In genomic region chr15:72464251-72464650, GRCh38 we compare ENCODE assay signal across 20 cellular contexts.
"Had no signal": no experiment of that assay in that cellular context is flagged by ENCODE, and none has a peak within 500 bp of the region (broad histone marks: within the 10 kb centered on the region; RNA-seq: fewer than 3 reads in every experiment).

No MANE protein-coding gene starts in this region.

- H3K4me2 ChIP-seq: smooth muscle cell had no signal

- H3K9me3 ChIP-seq: left lung, sigmoid colon, testis, upper lobe of left lung had no signal

- H3K4me1 ChIP-seq: testis had no signal

- DNase-seq: activated CD4-positive, alpha-beta T cell treated with anti-CD3 and anti-CD28 coated beads, Interleukin-2, amount 10 ng/mL, durations not matched to agents 7 days and 5 days; activated CD4-positive, CD25-positive, alpha-beta regulatory T cell treated with anti-CD3 and anti-CD28 coated beads, Interleukin-2, amount 50 U/mL, for 72 hours; activated CD8-positive, alpha-beta memory T cell treated with anti-CD3 and anti-CD28 coated beads, Interleukin-2, amount 10 ng/mL, durations not matched to agents 7 days and 5 days; activated CD8-positive, alpha-beta T cell treated with anti-CD3 and anti-CD28 coated beads for 36 hours; activated effector memory CD4-positive, alpha-beta T cell treated with anti-CD3 and anti-CD28 coated beads, Interleukin-2, amount 50 U/mL, for 16 hours; activated naive CD4-positive, alpha-beta T cell treated with anti-CD3 and anti-CD28 coated beads, Interleukin-2, amount 10 ng/mL, durations not matched to agents 7 days and 5 days; activated T-cell treated with anti-CD3 and anti-CD28 coated beads for 4 hours; amygdala; cerebellar nuclear complex; endodermal cell; left lung; naive thymus-derived CD8-positive, alpha-beta T cell; sigmoid colon; stimulated activated CD4-positive, alpha-beta T cell treated with anti-CD3 and anti-CD28 coated beads, Interleukin-15, amount 100 ng/mL, for 24 hours; testis; upper lobe of left lung; WERI-Rb-1 had no signal

- H3K4me3 ChIP-seq: coronary artery, left lung, sigmoid colon, smooth muscle cell, testis, upper lobe of left lung had no signal

- H3K27me3 ChIP-seq: left lung, sigmoid colon, testis, upper lobe of left lung had no signal

- H3K36me3 ChIP-seq: left lung, sigmoid colon, upper lobe of left lung, WERI-Rb-1 had no signal

- ATAC-seq: activated CD8-positive, alpha-beta memory T cell treated with anti-CD3 and anti-CD28 coated beads, Interleukin-2, amount 10 ng/mL, durations not matched to agents 7 days and 5 days; activated CD8-positive, alpha-beta T cell treated with anti-CD3 and anti-CD28 coated beads for 36 hours; left lung; naive thymus-derived CD8-positive, alpha-beta T cell; stimulated activated memory B cell treated with anti-CD40 and anti-IgM and Interleukin-4, amounts not matched to agents 10 μg/mL and 1 μg/mL and 100 μg/mL, for 72 hours had no signal

- H3K27ac ChIP-seq: coronary artery, left lung, sigmoid colon, testis, upper lobe of left lung, WERI-Rb-1 had no signal
